9 cellular contexts compared by ENCODE assay signal in genomic region chr10:21364196-21365114, GRCh38.
DNase-seq lines count a peak whose midpoint lies in the region; ATAC-seq and TF ChIP-seq lines count a peak whose summit lies in the region.
"Had no signal": no experiment of that assay in that cellular context is flagged by ENCODE, and none has a peak within 500 bp of the region (broad histone marks: within the 10 kb centered on the region; RNA-seq: fewer than 3 reads in every experiment).

No MANE protein-coding gene starts in this region.

- peak; percentile 92 to 96 for DNase-seq in SW 1271 (lab: John Stamatoyannopoulos, UW)
- peak; percentile 93 for DNase-seq in glomerular endothelial cell (ENCODE audit: extremely low read depth, low read depth, low spot score)
- peak in 1 of 2 donors; percentile 19 for DNase-seq in psoas muscle
- DNase-seq in activated CD4-positive, CD25-positive, alpha-beta regulatory T cell (lab: John Stamatoyannopoulos, UW): no peak
- DNase-seq in head of caudate nucleus: no peak
- DNase-seq in effector CD4-positive, alpha-beta T cell: no peak

- ATAC-seq in psoas muscle (peak in 3 of 4 donors; percentile 37 to 48 (median 44)), HG02870 (IDR thresholded peaks at IDR 0.05; ENCODE audit: unreplicated experiment) (no peak)
- ATAC-seq: GM12878 had no signal

- 39 to 43% (median 41%) methylated on average over 11 of the region's 11 CpGs for WGBS in psoas muscle, 3 donors

- H3K4me3 ChIP-seq in psoas muscle: no peak overlapping the region
- H3K4me3 ChIP-seq: GM12878 had no signal

- H3K27ac ChIP-seq in psoas muscle: peak overlapping the region; percentile 58

- peak overlapping the region; percentile 7; the same call in 1 of the 2 replicates for H3K9ac ChIP-seq in ES-I3 (ENCODE audit: low read depth, low read length)

- H3K36me3 ChIP-seq in ES-I3 (ENCODE audit: insufficient read depth, low read length) (no peaks in the 10 kb centered on the region), psoas muscle (ENCODE audit: insufficient read depth in 1 of 2, low read depth in 1 of 2) (no peaks in the 10 kb centered on the region)

- no peak for TF ChIP-seq CTCF in psoas muscle (IDR thresholded peaks at IDR 0.05)

- no peaks in the 10 kb centered on the region for H3K27me3 ChIP-seq in psoas muscle (ENCODE audit: insufficient read depth in 3 of 3, low read length in 2 of 3)

- H3K9me3 ChIP-seq in ES-I3 (ENCODE audit: control insufficient read depth, insufficient read depth, low read length) (no peaks in the 10 kb centered on the region), psoas muscle (no peaks in the 10 kb centered on the region)

- H3K4me1 ChIP-seq in ES-I3 (ENCODE audit: insufficient read depth, low read length) (peaks cover 30% of the 10 kb centered on the region), psoas muscle (no peaks in the 10 kb centered on the region)

- intact Hi-C loops in psoas muscle (cut with DNase I): no loop called here
- intact Hi-C loops in head of caudate nucleus (cut with DNase I): no loop called here

Comparison
In these comparisons a context has a peak if more than half of its experiments do, and no peak if none do; other contexts are left out.
1. DNase-seq: peak in SW 1271 (2 of 2) and glomerular endothelial cell (single experiment); none in activated CD4-positive, CD25-positive, alpha-beta regulatory T cell (0 of 4), head of caudate nucleus (0 of 42) and effector CD4-positive, alpha-beta T cell (single experiment).